Comparison of ENCODE assay signal across 9 cellular contexts in the genomic region with DNA sequence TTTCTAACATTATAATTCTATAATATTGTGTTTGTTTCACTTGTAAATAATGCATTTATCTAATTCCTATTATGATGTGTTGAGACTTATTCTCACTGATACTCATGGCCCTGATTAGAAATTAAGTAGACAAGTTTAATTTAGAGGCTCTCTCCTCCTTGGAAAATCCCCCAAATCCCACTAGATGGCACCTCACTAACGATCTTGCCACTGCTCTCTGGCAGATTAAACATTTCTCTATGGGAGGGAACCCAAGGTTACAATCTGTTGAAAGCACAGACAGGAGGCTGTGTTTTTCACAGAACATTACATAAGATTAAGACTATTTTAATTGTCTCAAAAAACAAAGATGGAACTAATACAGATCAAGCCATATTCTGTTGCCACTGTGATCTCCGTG.
DNase-seq lines count a peak whose midpoint lies in the region; TF ChIP-seq lines count a peak whose summit lies in the region.
"Had no signal": no experiment of that assay in that cellular context is flagged by ENCODE, and none has a peak within 500 bp of the region (broad histone marks: within the 10 kb centered on the region; RNA-seq: fewer than 3 reads in every experiment).

No MANE protein-coding gene starts in this region.

- no peaks in the 10 kb centered on the region for H3K9me3 Mint-ChIP-seq in chondrocyte (ENCODE audit: low read depth)

- no peaks in the 10 kb centered on the region for H3K4me1 Mint-ChIP-seq in chondrocyte (ENCODE audit: low read depth)

- no peak overlapping the region for H3K4me3 Mint-ChIP-seq in chondrocyte (ENCODE audit: unreplicated experiment)

- no peaks in the 10 kb centered on the region for H3K27me3 ChIP-seq in vagina
- H3K27me3 ChIP-seq: BLaER1 had no signal

- no peak overlapping the region for H3K4me3 ChIP-seq in skeletal muscle cell (ENCODE audit: low read depth, low read length)
- no peak overlapping the region for H3K4me3 ChIP-seq in vagina
- H3K4me3 ChIP-seq: BLaER1 had no signal

- H3K27me3 Mint-ChIP-seq in chondrocyte (ENCODE audit: low read depth) = peaks cover 7% of the 10 kb centered on the region

- DNase-seq in NCI-H345 (lab: John Stamatoyannopoulos, UW) (peak; percentile 18), NCI-H345 treated with DMSO at 0.1 percent for 48 hours (lab: John Stamatoyannopoulos, UW; ENCODE audit: unreplicated experiment) (no peak), NCI-H510A (lab: John Stamatoyannopoulos, UW) (peak; percentile 27), chondrocyte (ENCODE audit: low spot score) (no peak), skeletal muscle cell (ENCODE audit: low read depth) (peak; percentile 8), vagina (ENCODE audit: extremely low spot score in 2 of 2) (no peak), LoVo (ENCODE audit: low spot score) (no peak), NOMO-1 treated with DMSO at 0.1 percent for 48 hours (lab: John Stamatoyannopoulos, UW; ENCODE audit: unreplicated experiment) (no peak)

- no peak overlapping the region for H3K27ac ChIP-seq in vagina
- H3K27ac ChIP-seq: BLaER1 had no signal

- H3K27ac Mint-ChIP-seq in chondrocyte (ENCODE audit: unreplicated experiment) = no peak overlapping the region

- intact Hi-C loops in vagina (cut with DNase I) = no loop called here

- H3K4me1 ChIP-seq in vagina = no peaks in the 10 kb centered on the region
- H3K4me1 ChIP-seq: BLaER1 had no signal

- no peaks in the 10 kb centered on the region for H3K9me3 ChIP-seq in vagina
- H3K9me3 ChIP-seq: BLaER1 had no signal

- TF ChIP-seq POLR2A in vagina (IDR thresholded peaks at IDR 0.05) = no peak

- no peaks in the 10 kb centered on the region for H3K36me3 Mint-ChIP-seq in chondrocyte (ENCODE audit: low read depth)

- TF ChIP-seq CTCF in chondrocyte (IDR thresholded peaks at IDR 0.05) (peak; percentile 47), vagina (IDR thresholded peaks at IDR 0.05) (no peak)

- H3K36me3 ChIP-seq in vagina = no peaks in the 10 kb centered on the region
- H3K36me3 ChIP-seq: BLaER1 had no signal

Comparison
In these comparisons a context has a peak if more than half of its experiments do, and no peak if none do; other contexts are left out.
1. DNase-seq: peak in NCI-H345 (single experiment), NCI-H510A (single experiment) and skeletal muscle cell (single experiment); none in NCI-H345 treated with DMSO at 0.1 percent for 48 hours (single experiment), chondrocyte (single experiment), vagina (0 of 2), LoVo (single experiment) and NOMO-1 treated with DMSO at 0.1 percent for 48 hours (single experiment).